Comparison of ENCODE assay signal across 1 cellular context in the genomic region with DNA sequence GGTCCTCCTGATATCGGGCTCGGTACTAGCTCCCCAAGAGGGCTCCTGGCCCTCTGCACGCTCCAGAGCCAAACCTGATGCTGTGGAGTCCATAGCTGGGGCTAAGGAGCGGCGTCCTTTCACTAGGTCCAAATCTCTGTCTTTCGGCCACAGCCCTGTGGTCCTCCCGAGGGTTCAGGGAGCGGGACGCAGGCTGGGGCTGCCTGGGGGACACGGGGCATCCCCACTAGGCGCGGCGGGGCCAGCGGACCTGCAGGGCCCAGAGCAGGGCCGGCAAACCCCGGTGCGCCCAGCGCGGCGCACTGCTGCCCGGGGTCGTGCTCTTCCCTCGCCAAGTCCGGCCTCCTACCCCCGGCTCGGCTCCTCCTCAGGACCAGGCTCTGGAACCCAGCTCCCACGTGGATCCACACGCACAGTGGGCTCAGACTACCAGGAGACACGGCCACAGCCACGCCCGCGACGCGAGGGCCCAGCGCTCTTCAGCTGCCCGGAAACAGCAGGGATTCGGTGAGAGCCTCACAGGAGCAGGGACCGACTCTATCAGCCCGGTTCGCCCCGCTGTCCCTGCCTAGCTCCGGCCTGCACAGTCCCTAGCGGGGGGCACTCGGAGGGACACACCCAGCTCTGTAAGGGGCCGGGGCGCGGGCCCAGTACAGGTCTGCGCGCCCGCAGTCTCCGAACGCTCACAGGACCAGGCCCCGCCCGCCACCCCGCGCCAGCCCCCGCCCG.
A peak's percentile ranks its signal among the peaks of the same experiment; 100 is the strongest.
TF ChIP-seq lines count a peak whose summit lies in the region.

No MANE protein-coding gene starts in this region.

TF ChIP-seq in HepG2, 621 proteins besides CTCF, POLR2A, EP300 and RAD21 (continued from another document and continues in another):
- TF ChIP-seq, protein P1, sequence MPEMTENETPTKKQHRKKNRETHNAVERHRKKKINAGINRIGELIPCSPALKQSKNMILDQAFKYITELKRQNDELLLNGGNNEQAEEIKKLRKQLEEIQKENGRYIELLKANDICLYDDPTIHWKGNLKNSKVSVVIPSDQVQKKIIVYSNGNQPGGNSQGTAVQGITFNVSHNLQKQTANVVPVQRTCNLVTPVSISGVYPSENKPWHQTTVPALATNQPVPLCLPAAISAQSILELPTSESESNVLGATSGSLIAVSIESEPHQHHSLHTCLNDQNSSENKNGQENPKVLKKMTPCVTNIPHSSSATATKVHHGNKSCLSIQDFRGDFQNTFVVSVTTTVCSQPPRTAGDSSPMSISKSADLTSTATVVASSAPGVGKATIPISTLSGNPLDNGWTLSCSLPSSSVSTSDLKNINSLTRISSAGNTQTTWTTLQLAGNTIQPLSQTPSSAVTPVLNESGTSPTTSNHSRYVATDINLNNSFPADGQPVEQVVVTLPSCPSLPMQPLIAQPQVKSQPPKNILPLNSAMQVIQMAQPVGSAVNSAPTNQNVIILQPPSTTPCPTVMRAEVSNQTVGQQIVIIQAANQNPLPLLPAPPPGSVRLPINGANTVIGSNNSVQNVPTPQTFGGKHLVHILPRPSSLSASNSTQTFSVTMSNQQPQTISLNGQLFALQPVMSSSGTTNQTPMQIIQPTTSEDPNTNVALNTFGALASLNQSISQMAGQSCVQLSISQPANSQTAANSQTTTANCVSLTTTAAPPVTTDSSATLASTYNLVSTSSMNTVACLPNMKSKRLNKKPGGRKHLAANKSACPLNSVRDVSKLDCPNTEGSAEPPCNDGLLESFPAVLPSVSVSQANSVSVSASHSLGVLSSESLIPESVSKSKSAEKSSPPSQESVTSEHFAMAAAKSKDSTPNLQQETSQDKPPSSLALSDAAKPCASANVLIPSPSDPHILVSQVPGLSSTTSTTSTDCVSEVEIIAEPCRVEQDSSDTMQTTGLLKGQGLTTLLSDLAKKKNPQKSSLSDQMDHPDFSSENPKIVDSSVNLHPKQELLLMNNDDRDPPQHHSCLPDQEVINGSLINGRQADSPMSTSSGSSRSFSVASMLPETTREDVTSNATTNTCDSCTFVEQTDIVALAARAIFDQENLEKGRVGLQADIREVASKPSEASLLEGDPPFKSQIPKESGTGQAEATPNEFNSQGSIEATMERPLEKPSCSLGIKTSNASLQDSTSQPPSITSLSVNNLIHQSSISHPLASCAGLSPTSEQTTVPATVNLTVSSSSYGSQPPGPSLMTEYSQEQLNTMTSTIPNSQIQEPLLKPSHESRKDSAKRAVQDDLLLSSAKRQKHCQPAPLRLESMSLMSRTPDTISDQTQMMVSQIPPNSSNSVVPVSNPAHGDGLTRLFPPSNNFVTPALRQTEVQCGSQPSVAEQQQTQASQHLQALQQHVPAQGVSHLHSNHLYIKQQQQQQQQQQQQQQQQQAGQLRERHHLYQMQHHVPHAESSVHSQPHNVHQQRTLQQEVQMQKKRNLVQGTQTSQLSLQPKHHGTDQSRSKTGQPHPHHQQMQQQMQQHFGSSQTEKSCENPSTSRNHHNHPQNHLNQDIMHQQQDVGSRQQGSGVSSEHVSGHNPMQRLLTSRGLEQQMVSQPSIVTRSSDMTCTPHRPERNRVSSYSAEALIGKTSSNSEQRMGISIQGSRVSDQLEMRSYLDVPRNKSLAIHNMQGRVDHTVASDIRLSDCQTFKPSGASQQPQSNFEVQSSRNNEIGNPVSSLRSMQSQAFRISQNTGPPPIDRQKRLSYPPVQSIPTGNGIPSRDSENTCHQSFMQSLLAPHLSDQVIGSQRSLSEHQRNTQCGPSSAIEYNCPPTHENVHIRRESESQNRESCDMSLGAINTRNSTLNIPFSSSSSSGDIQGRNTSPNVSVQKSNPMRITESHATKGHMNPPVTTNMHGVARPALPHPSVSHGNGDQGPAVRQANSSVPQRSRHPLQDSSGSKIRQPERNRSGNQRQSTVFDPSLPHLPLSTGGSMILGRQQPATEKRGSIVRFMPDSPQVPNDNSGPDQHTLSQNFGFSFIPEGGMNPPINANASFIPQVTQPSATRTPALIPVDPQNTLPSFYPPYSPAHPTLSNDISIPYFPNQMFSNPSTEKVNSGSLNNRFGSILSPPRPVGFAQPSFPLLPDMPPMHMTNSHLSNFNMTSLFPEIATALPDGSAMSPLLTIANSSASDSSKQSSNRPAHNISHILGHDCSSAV (CRISPR knock-in tag; IDR thresholded peaks at IDR 0.05; ENCODE audit: borderline replicate concordance) = no peak
- TF ChIP-seq HMG20B (CRISPR knock-in tag; conservative IDR thresholded peaks at IDR 0.05) (no peak), RFX3 (CRISPR knock-in tag; IDR thresholded peaks at IDR 0.05) (no peak), ZNF260 (CRISPR knock-in tag; IDR thresholded peaks at IDR 0.05; ENCODE audit: borderline replicate concordance, low read depth) (no peak), BORCS8-MEF2B (CRISPR knock-in tag; IDR thresholded peaks at IDR 0.05) (peak; percentile 54), ZNF709 (CRISPR knock-in tag; IDR thresholded peaks at IDR 0.05) (no peak), ZNF557 (CRISPR knock-in tag; IDR thresholded peaks at IDR 0.05) (no peak), ZNF496 (CRISPR knock-in tag; IDR thresholded peaks at IDR 0.05; ENCODE audit: insufficient replicate concordance) (no peak), ZFP36 (IDR thresholded peaks at IDR 0.05; ENCODE audit: borderline replicate concordance, low read depth, low read length, partially characterized antibody) (no peak), NCOA5 (CRISPR knock-in tag; IDR thresholded peaks at IDR 0.05) (no peak), KDM5A (IDR thresholded peaks at IDR 0.05; ENCODE audit: borderline replicate concordance, low read length) (no peak), ZNF432 (CRISPR knock-in tag; IDR thresholded peaks at IDR 0.05; ENCODE audit: borderline replicate concordance) (no peak), NCOA2 (CRISPR knock-in tag; IDR thresholded peaks at IDR 0.05) (no peak), RFXAP (CRISPR knock-in tag; IDR thresholded peaks at IDR 0.05; ENCODE audit: borderline replicate concordance) (0 out of 2 replicates have a peak, but pooled peaks have one; percentile 25), TCF7L2 (IDR thresholded peaks at IDR 0.05; ENCODE audit: low read depth, low read length) (no peak), ZNF510 (CRISPR knock-in tag; IDR thresholded peaks at IDR 0.05; ENCODE audit: low read depth) (no peak), ZNF562 (CRISPR knock-in tag; IDR thresholded peaks at IDR 0.05; ENCODE audit: borderline replicate concordance) (no peak), MXI1 (IDR thresholded peaks at IDR 0.05; ENCODE audit: borderline replicate concordance, low read depth, low read length) (no peak), ZBTB20 (CRISPR knock-in tag; IDR thresholded peaks at IDR 0.05; ENCODE audit: borderline replicate concordance, low read depth) (no peak), CEBPG (CRISPR knock-in tag; IDR thresholded peaks at IDR 0.05) (no peak), ZNF773 (CRISPR knock-in tag; IDR thresholded peaks at IDR 0.05; ENCODE audit: borderline replicate concordance) (no peak), TOE1 (CRISPR knock-in tag; IDR thresholded peaks at IDR 0.05) (no peak), ZNF567 (CRISPR knock-in tag; IDR thresholded peaks at IDR 0.05; ENCODE audit: borderline replicate concordance) (no peak), CBX2 (IDR thresholded peaks at IDR 0.05; ENCODE audit: low read depth, low read length) (no peak), CBX2 (CRISPR knock-in tag; IDR thresholded peaks at IDR 0.05; ENCODE audit: low read depth) (no peak), ZBTB8A (CRISPR knock-in tag; IDR thresholded peaks at IDR 0.05; ENCODE audit: borderline replicate concordance, low read depth) (no peak), ZNF547 (CRISPR knock-in tag; IDR thresholded peaks at IDR 0.05) (no peak)
- TF ChIP-seq, protein P2, sequence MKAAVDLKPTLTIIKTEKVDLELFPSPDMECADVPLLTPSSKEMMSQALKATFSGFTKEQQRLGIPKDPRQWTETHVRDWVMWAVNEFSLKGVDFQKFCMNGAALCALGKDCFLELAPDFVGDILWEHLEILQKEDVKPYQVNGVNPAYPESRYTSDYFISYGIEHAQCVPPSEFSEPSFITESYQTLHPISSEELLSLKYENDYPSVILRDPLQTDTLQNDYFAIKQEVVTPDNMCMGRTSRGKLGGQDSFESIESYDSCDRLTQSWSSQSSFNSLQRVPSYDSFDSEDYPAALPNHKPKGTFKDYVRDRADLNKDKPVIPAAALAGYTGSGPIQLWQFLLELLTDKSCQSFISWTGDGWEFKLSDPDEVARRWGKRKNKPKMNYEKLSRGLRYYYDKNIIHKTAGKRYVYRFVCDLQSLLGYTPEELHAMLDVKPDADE (CRISPR knock-in tag; IDR thresholded peaks at IDR 0.05) = no peak
- TF ChIP-seq, protein P3, sequence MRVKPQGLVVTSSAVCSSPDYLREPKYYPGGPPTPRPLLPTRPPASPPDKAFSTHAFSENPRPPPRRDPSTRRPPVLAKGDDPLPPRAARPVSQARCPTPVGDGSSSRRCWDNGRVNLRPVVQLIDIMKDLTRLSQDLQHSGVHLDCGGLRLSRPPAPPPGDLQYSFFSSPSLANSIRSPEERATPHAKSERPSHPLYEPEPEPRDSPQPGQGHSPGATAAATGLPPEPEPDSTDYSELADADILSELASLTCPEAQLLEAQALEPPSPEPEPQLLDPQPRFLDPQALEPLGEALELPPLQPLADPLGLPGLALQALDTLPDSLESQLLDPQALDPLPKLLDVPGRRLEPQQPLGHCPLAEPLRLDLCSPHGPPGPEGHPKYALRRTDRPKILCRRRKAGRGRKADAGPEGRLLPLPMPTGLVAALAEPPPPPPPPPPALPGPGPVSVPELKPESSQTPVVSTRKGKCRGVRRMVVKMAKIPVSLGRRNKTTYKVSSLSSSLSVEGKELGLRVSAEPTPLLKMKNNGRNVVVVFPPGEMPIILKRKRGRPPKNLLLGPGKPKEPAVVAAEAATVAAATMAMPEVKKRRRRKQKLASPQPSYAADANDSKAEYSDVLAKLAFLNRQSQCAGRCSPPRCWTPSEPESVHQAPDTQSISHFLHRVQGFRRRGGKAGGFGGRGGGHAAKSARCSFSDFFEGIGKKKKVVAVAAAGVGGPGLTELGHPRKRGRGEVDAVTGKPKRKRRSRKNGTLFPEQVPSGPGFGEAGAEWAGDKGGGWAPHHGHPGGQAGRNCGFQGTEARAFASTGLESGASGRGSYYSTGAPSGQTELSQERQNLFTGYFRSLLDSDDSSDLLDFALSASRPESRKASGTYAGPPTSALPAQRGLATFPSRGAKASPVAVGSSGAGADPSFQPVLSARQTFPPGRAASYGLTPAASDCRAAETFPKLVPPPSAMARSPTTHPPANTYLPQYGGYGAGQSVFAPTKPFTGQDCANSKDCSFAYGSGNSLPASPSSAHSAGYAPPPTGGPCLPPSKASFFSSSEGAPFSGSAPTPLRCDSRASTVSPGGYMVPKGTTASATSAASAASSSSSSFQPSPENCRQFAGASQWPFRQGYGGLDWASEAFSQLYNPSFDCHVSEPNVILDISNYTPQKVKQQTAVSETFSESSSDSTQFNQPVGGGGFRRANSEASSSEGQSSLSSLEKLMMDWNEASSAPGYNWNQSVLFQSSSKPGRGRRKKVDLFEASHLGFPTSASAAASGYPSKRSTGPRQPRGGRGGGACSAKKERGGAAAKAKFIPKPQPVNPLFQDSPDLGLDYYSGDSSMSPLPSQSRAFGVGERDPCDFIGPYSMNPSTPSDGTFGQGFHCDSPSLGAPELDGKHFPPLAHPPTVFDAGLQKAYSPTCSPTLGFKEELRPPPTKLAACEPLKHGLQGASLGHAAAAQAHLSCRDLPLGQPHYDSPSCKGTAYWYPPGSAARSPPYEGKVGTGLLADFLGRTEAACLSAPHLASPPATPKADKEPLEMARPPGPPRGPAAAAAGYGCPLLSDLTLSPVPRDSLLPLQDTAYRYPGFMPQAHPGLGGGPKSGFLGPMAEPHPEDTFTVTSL (CRISPR knock-in tag; IDR thresholded peaks at IDR 0.05; ENCODE audit: borderline replicate concordance) = no peak
- TF ChIP-seq, protein P4, sequence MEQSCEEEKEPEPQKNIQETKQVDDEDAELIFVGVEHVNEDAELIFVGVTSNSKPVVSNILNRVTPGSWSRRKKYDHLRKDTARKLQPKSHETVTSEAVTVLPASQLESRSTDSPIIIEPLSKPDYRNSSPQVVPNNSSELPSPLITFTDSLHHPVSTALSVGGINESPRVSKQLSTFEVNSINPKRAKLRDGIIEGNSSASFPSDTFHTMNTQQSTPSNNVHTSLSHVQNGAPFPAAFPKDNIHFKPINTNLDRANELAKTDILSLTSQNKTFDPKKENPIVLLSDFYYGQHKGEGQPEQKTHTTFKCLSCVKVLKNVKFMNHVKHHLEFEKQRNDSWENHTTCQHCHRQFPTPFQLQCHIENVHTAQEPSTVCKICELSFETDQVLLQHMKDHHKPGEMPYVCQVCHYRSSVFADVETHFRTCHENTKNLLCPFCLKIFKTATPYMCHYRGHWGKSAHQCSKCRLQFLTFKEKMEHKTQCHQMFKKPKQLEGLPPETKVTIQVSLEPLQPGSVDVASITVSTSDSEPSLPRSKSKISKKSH (CRISPR knock-in tag; IDR thresholded peaks at IDR 0.05; ENCODE audit: borderline replicate concordance) = no peak
- TF ChIP-seq, protein P5, sequence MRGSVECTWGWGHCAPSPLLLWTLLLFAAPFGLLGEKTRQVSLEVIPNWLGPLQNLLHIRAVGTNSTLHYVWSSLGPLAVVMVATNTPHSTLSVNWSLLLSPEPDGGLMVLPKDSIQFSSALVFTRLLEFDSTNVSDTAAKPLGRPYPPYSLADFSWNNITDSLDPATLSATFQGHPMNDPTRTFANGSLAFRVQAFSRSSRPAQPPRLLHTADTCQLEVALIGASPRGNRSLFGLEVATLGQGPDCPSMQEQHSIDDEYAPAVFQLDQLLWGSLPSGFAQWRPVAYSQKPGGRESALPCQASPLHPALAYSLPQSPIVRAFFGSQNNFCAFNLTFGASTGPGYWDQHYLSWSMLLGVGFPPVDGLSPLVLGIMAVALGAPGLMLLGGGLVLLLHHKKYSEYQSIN (CRISPR knock-in tag; IDR thresholded peaks at IDR 0.05; ENCODE audit: borderline replicate concordance) = no peak
- TF ChIP-seq, protein P6, sequence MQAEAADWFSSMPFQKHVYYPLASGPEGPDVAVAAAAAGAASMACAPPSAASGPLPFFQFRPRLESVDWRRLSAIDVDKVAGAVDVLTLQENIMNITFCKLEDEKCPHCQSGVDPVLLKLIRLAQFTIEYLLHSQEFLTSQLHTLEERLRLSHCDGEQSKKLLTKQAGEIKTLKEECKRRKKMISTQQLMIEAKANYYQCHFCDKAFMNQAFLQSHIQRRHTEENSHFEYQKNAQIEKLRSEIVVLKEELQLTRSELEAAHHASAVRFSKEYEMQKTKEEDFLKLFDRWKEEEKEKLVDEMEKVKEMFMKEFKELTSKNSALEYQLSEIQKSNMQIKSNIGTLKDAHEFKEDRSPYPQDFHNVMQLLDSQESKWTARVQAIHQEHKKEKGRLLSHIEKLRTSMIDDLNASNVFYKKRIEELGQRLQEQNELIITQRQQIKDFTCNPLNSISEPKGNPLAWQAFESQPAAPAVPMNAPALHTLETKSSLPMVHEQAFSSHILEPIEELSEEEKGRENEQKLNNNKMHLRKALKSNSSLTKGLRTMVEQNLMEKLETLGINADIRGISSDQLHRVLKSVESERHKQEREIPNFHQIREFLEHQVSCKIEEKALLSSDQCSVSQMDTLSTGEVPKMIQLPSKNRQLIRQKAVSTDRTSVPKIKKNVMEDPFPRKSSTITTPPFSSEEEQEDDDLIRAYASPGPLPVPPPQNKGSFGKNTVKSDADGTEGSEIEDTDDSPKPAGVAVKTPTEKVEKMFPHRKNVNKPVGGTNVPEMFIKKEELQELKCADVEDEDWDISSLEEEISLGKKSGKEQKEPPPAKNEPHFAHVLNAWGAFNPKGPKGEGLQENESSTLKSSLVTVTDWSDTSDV (CRISPR knock-in tag; IDR thresholded peaks at IDR 0.05) = no peak
- TF ChIP-seq, protein P7, sequence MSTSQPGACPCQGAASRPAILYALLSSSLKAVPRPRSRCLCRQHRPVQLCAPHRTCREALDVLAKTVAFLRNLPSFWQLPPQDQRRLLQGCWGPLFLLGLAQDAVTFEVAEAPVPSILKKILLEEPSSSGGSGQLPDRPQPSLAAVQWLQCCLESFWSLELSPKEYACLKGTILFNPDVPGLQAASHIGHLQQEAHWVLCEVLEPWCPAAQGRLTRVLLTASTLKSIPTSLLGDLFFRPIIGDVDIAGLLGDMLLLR (CRISPR knock-in tag; IDR thresholded peaks at IDR 0.05) = 0 out of 2 replicates have a peak, but pooled peaks have one; percentile 74
